27 cellular contexts compared by ENCODE assay signal in genomic region chr6:43929511-43929910, GRCh38.
"Had no signal": no experiment of that assay in that cellular context is flagged by ENCODE, and none has a peak within 500 bp of the region (broad histone marks: within the 10 kb centered on the region; RNA-seq: fewer than 3 reads in every experiment).

No MANE protein-coding gene starts in this region.

- H3K27me3 Mint-ChIP-seq: activated CD8-positive, alpha-beta memory T cell treated with anti-CD3 and anti-CD28 coated beads, Interleukin-2, amount 10 ng/mL, durations not matched to agents 7 days and 5 days; activated naive CD4-positive, alpha-beta T cell treated with anti-CD3 and anti-CD28 coated beads, Interleukin-2, amount 50 U/mL, for 24 hours; stimulated activated naive B cell treated with anti-CD40 and anti-IgM and Interleukin-4, amounts not matched to agents 10 μg/mL and 1 μg/mL and 100 μg/mL, for 72 hours had no signal

- H3K27me3 ChIP-seq: breast epithelium, esophagus squamous epithelium, ovary, stomach, thyroid gland had no signal

- H3K4me3 ChIP-seq: breast epithelium, esophagus squamous epithelium, ovary, prostate gland, smooth muscle cell, stomach, thyroid gland had no signal

- H3K9me3 ChIP-seq: breast epithelium, esophagus squamous epithelium, ovary, prostate gland, stomach, thyroid gland had no signal

- H3K4me3 Mint-ChIP-seq: activated CD8-positive, alpha-beta memory T cell treated with anti-CD3 and anti-CD28 coated beads, Interleukin-2, amount 10 ng/mL, durations not matched to agents 7 days and 5 days; activated CD8-positive, alpha-beta T cell treated with anti-CD3 and anti-CD28 coated beads, Interleukin-2, amount 10 ng/mL, durations not matched to agents 7 days and 5 days; activated naive CD4-positive, alpha-beta T cell treated with anti-CD3 and anti-CD28 coated beads, Interleukin-2, amount 50 U/mL, for 24 hours; activated naive CD8-positive, alpha-beta T cell treated with anti-CD3 and anti-CD28 coated beads, Interleukin-2, amount 50 U/mL, for 24 hours; nephron; stimulated activated naive B cell treated with anti-CD40 and anti-IgM and Interleukin-4, amounts not matched to agents 10 μg/mL and 1 μg/mL and 100 μg/mL, for 72 hours had no signal

- H3K36me3 ChIP-seq: breast epithelium, esophagus squamous epithelium, ovary, prostate gland, stomach, thyroid gland had no signal

- H3K27ac Mint-ChIP-seq: activated CD8-positive, alpha-beta memory T cell treated with anti-CD3 and anti-CD28 coated beads, Interleukin-2, amount 10 ng/mL, durations not matched to agents 7 days and 5 days; activated naive CD4-positive, alpha-beta T cell treated with anti-CD3 and anti-CD28 coated beads, Interleukin-2, amount 50 U/mL, for 24 hours; activated naive CD8-positive, alpha-beta T cell treated with anti-CD3 and anti-CD28 coated beads, Interleukin-2, amount 50 U/mL, for 24 hours; activated T-helper 2 cell treated with anti-CD3 and anti-CD28 coated beads, Interferon-gamma antibody, Interleukin-2, Interleukin-4, amounts not matched to agents 10 μg/mL and 5 μg/mL and 100 μg/mL, durations not matched to agents 14 hours and 24 hours and 36 hours; stimulated activated naive B cell treated with anti-CD40 and anti-IgM and Interleukin-4, amounts not matched to agents 10 μg/mL and 1 μg/mL and 100 μg/mL, for 72 hours had no signal

- DNase-seq: activated CD4-positive, alpha-beta T cell treated with anti-CD3 and anti-CD28 coated beads for 1 hour; activated CD8-positive, alpha-beta memory T cell treated with anti-CD3 and anti-CD28 coated beads, Interleukin-2, amount 10 ng/mL, durations not matched to agents 7 days and 5 days; activated CD8-positive, alpha-beta T cell treated with anti-CD3 and anti-CD28 coated beads, Interleukin-2, amount 10 ng/mL, durations not matched to agents 7 days and 5 days; activated naive CD8-positive, alpha-beta T cell treated with anti-CD3 and anti-CD28 coated beads, Interleukin-2, amount 50 U/mL, for 24 hours; activated T-cell treated with anti-CD3 and anti-CD28 coated beads, Interleukin-2, amount 50 U/mL, for 48 hours; amygdala; dermis blood vessel endothelial cell; effector CD8-positive, alpha-beta T cell; esophagus squamous epithelium; foreskin melanocyte; left ventricle myocardium superior; mammary epithelial cell; retina; stimulated activated CD4-positive, alpha-beta T cell treated with anti-CD3 and anti-CD28 coated beads, Interleukin-15, amount 100 ng/mL, for 24 hours; stimulated activated CD4-positive, alpha-beta T cell treated with anti-CD3 and anti-CD28 coated beads, Interleukin-2, amount 100 ng/mL, for 24 hours; stimulated activated naive B cell treated with anti-CD40 and anti-IgM and Interleukin-4, amounts not matched to agents 10 μg/mL and 1 μg/mL and 100 μg/mL, for 72 hours; stomach; T-helper 2 cell; thyroid gland had no signal

- ATAC-seq: activated CD8-positive, alpha-beta memory T cell treated with anti-CD3 and anti-CD28 coated beads, Interleukin-2, amount 10 ng/mL, durations not matched to agents 7 days and 5 days; activated CD8-positive, alpha-beta T cell treated with anti-CD3 and anti-CD28 coated beads, Interleukin-2, amount 10 ng/mL, durations not matched to agents 7 days and 5 days; activated naive CD8-positive, alpha-beta T cell treated with anti-CD3 and anti-CD28 coated beads, Interleukin-2, amount 50 U/mL, for 24 hours; left ventricle myocardium superior; stimulated activated naive B cell treated with anti-CD40 and anti-IgM and Interleukin-4, amounts not matched to agents 10 μg/mL and 1 μg/mL and 100 μg/mL, for 72 hours had no signal

- H3K4me1 ChIP-seq: breast epithelium, prostate gland had no signal

- H3K27ac ChIP-seq: breast epithelium, epithelial cell of prostate, esophagus squamous epithelium, ovary, prostate gland, stomach, thyroid gland had no signal

- H3K36me3 Mint-ChIP-seq: activated CD8-positive, alpha-beta memory T cell treated with anti-CD3 and anti-CD28 coated beads, Interleukin-2, amount 10 ng/mL, durations not matched to agents 7 days and 5 days; activated naive CD4-positive, alpha-beta T cell treated with anti-CD3 and anti-CD28 coated beads, Interleukin-2, amount 50 U/mL, for 24 hours; stimulated activated naive B cell treated with anti-CD40 and anti-IgM and Interleukin-4, amounts not matched to agents 10 μg/mL and 1 μg/mL and 100 μg/mL, for 72 hours had no signal

- H3K9me3 Mint-ChIP-seq: activated naive CD4-positive, alpha-beta T cell treated with anti-CD3 and anti-CD28 coated beads, Interleukin-2, amount 50 U/mL, for 24 hours; activated naive CD8-positive, alpha-beta T cell treated with anti-CD3 and anti-CD28 coated beads, Interleukin-2, amount 50 U/mL, for 24 hours; activated T-helper 2 cell treated with anti-CD3 and anti-CD28 coated beads, Interferon-gamma antibody, Interleukin-2, Interleukin-4, amounts not matched to agents 10 μg/mL and 5 μg/mL and 100 μg/mL, durations not matched to agents 14 hours and 24 hours and 36 hours; nephron; stimulated activated naive B cell treated with anti-CD40 and anti-IgM and Interleukin-4, amounts not matched to agents 10 μg/mL and 1 μg/mL and 100 μg/mL, for 72 hours had no signal
